Comparison of ENCODE assay signal across 24 cellular contexts in the genomic region with DNA sequence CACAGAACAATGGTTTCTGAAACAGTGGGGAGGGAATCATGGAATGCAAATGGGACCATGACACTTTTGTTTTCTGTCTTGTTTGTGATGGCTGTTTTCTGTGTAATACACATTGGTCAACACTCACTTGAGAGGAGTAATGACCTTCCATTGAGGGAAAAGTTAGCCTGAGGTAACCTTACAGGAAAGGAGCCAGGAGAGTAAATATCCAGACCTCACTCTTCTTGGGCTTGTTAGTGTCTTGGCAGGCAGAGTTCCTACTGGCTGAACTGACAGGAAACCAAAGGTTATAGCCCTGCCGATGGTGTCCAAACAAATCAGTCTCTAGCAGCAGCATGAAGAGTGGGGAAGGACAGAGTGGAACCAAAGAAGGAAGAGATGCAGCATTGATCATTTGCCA. TPM values are rescaled to one million over a fixed set of nuclear protein-coding genes. Genes with fewer than 3 reads are reported as not detected.
"Had no signal": no experiment of that assay in that cellular context is flagged by ENCODE, and none has a peak within 500 bp of the region (broad histone marks: within the 10 kb centered on the region; RNA-seq: fewer than 3 reads in every experiment).

No MANE protein-coding gene starts in this region.

- H3K27me3 ChIP-seq: brain microvascular endothelial cell, hepatocyte, sigmoid colon, transverse colon, uterus had no signal

- H3K36me3 ChIP-seq: brain microvascular endothelial cell, esophagus muscularis mucosa, left ventricle myocardium inferior, sigmoid colon, transverse colon, uterus, WERI-Rb-1 had no signal

- H3K27ac ChIP-seq: brain microvascular endothelial cell, esophagus muscularis mucosa, hepatocyte, left ventricle myocardium inferior, sigmoid colon, transverse colon, uterus, WERI-Rb-1 had no signal

- H3K4me1 ChIP-seq: left ventricle myocardium inferior, transverse colon, uterus had no signal

- ATAC-seq: activated CD8-positive, alpha-beta T cell treated with anti-CD3 and anti-CD28 coated beads, Interleukin-2, amount 10 ng/mL, durations not matched to agents 7 days and 5 days; activated naive CD4-positive, alpha-beta T cell treated with anti-CD3 and anti-CD28 coated beads, Interleukin-2, amount 50 U/mL, for 72 hours; effector memory CD8-positive, alpha-beta T cell; stimulated activated memory B cell treated with anti-CD40 and anti-IgM and Interleukin-4, amounts not matched to agents 10 μg/mL and 1 μg/mL and 100 μg/mL, for 72 hours had no signal

- DNase-seq: activated CD4-positive, alpha-beta T cell treated with anti-CD3 and anti-CD28 coated beads for 1 hour; activated CD4-positive, alpha-beta T cell treated with anti-CD3 and anti-CD28 coated beads, Interleukin-2, amount 50 U/mL, for 1 hour; activated CD8-positive, alpha-beta T cell treated with anti-CD3 and anti-CD28 coated beads, Interleukin-2, amount 10 ng/mL, durations not matched to agents 7 days and 5 days; aorta; brain microvascular endothelial cell; caudate nucleus; effector memory CD8-positive, alpha-beta T cell; glutamatergic neuron; kidney glomerular epithelial cell; left ventricle myocardium inferior; nucleus accumbens; posterior cingulate gyrus; sigmoid colon; stimulated activated CD4-positive, alpha-beta T cell treated with anti-CD3 and anti-CD28 coated beads, Interleukin-15, amount 100 ng/mL, for 24 hours; transverse colon; uterus; WERI-Rb-1 had no signal

- H3K4me3 ChIP-seq: esophagus muscularis mucosa, hepatocyte, left ventricle myocardium inferior, sigmoid colon, smooth muscle cell, transverse colon, uterus had no signal

- H3K9me3 ChIP-seq: esophagus muscularis mucosa, left ventricle myocardium inferior, sigmoid colon, transverse colon, uterus had no signal

RNA-seq across cellular contexts. Expression of a gene that starts 17.2 kb away (rescaled TPM):
- total RNA-seq: activated naive CD4-positive, alpha-beta T cell treated with anti-CD3 and anti-CD28 coated beads, Interleukin-2, amount 50 U/mL, for 72 hours; dermis microvascular lymphatic vessel endothelial cell; left ventricle myocardium inferior; myocyte had no signal
